22 cellular contexts compared by ENCODE assay signal in the genomic region with DNA sequence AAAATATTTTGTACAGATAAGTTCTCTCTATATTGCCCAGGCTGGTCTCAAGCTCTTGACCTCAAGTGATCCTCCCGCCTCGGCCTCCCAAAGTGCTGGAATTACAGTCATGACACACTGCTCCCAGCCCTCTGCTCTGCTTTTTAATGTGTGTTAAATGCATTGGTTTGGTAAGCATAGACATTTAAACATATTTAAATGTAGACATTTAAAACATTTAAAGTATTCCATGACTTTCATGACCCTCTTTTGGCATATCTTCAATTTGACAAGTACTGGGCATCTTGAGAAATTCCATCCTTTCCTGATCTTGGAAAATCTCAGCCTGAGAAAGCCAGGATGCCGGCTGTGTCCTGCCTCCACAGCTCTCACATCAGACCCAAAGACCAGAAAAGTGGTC.
"Had no signal": no experiment of that assay in that cellular context is flagged by ENCODE, and none has a peak within 500 bp of the region (broad histone marks: within the 10 kb centered on the region; RNA-seq: fewer than 3 reads in every experiment).

No MANE protein-coding gene starts in this region.

- H3K27me3 ChIP-seq: SJSA1 had no signal

- H3K4me3 ChIP-seq: SJSA1 had no signal

- H3K36me3 ChIP-seq: SJSA1 had no signal

- ATAC-seq: activated CD4-positive, CD25-positive, alpha-beta regulatory T cell treated with anti-CD3 and anti-CD28 coated beads, Interleukin-2, amount 50 U/mL, for 24 hours; PC-3; SK-N-SH treated with all-trans-retinoic acid at 6 μM for 48 hours had no signal

- H3K4me3 Mint-ChIP-seq: activated naive CD4-positive, alpha-beta T cell treated with anti-CD3 and anti-CD28 coated beads, Interleukin-2, amount 10 ng/mL, durations not matched to agents 7 days and 5 days; activated naive CD8-positive, alpha-beta T cell treated with anti-CD3 and anti-CD28 coated beads for 36 hours; T-helper 1 cell treated with Interleukin-12 subunit alpha and Interleukin-12 subunit beta and Interleukin-4 antibody, amounts not matched to agents 30 μg/mL and 1 μg/mL, for 36 hours had no signal

- H3K27ac ChIP-seq: SJSA1 had no signal

- H3K27me3 Mint-ChIP-seq: activated naive CD8-positive, alpha-beta T cell treated with anti-CD3 and anti-CD28 coated beads for 36 hours had no signal

- H3K36me3 Mint-ChIP-seq: activated naive CD4-positive, alpha-beta T cell treated with anti-CD3 and anti-CD28 coated beads, Interleukin-2, amount 10 ng/mL, durations not matched to agents 7 days and 5 days had no signal

- H3K27ac Mint-ChIP-seq: activated T-helper 2 cell treated with anti-CD3 and anti-CD28 coated beads, Interferon-gamma antibody, Interleukin-2, Interleukin-4, amounts not matched to agents 10 μg/mL and 5 μg/mL and 100 μg/mL, durations not matched to agents 14 hours and 24 hours and 36 hours had no signal

- DNase-seq: activated CD4-positive, alpha-beta T cell treated with anti-CD3 and anti-CD28 coated beads for 4 hours; activated CD8-positive, alpha-beta memory T cell treated with anti-CD3 and anti-CD28 coated beads for 24 hours; activated gamma-delta T cell treated with Interleukin-2 at 50 U/mL for 16 hours; activated naive CD4-positive, alpha-beta T cell treated with anti-CD3 and anti-CD28 coated beads, Interleukin-2, amount 10 ng/mL, durations not matched to agents 7 days and 5 days; activated naive CD8-positive, alpha-beta T cell treated with anti-CD3 and anti-CD28 coated beads for 36 hours; activated T-cell treated with anti-CD3 and anti-CD28 coated beads, Interleukin-2, amount 50 U/mL, for 48 hours; cerebellar nuclear complex; Karpas-422; MM.1S; NCI-H1105; NCI-H1436; NCI-H1694 treated with DMSO at 0.1 percent for 48 hours; NCI-H2029 treated with DMSO at 0.1 percent for 48 hours; NCI-H510A treated with DMSO at 0.1 percent for 48 hours; PC-3; SHP77; SW 1271 had no signal
